Comparison of ENCODE assay signal across 8 cellular contexts in the genomic region with DNA sequence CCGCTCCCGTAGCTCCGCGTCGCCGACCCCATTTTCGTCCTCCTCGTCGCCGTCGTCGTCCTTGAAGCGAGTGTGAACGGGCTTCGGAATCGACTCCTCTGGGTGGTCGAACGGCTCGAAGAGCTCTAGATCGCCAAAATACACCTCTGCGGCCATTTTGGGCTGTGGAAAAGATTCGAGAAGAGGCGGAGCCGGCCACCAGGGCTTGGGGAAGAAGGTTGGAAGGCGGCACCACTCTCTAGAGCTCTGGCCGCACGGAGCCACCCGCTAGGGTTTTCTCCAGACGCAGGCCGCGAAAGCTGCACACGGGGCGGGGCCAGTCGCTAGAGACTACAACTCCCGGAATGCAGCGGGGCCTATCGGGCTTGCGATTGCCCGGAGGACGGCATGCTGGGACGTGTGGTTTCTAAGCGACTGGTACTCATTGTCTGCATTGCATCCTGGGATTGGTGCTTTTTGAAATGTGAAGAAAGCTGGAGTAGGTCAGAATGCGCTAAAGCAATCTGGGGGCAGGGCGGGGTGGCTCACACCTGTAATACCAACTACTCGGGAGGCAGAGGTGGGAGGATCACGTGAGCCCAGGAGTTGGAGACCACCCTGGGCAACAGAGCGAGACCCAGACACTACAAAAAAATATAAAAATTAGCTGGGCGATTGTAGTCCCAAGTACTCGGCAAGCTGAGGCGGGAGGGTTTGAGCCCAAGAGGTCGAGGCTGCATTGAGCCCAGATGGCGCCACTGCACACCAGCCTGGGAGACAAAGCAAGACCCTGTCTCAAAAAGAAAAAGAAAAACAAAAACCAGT. TPM values are rescaled to one million over a fixed set of nuclear protein-coding genes. Genes with fewer than 3 reads are reported as not detected.
DNase-seq lines count a peak whose midpoint lies in the region; ATAC-seq, FAIRE-seq and TF ChIP-seq lines count a peak whose summit lies in the region.

A gene (minus strand): TSS at position 248 of the 804 bp plus-strand sequence. CDS start 92 bp downstream, at position 156.

- H3K79me1 ChIP-seq in H1 (ENCODE audit: low read depth, low read length) (no peaks in the 10 kb centered on the region), mesenchymal stem cell (replicated peaks; ENCODE audit: low read length, poor library complexity, severe bottlenecking) (peaks cover 4% of the 10 kb centered on the region)

- peak within 1 kb of the TSS; percentile 79 for H3K56ac ChIP-seq in H1 (replicated peaks; ENCODE audit: insufficient read length, low read depth, low read length)

- TF ChIP-seq EP300 in H1 (IDR thresholded peaks at IDR 0.05; ENCODE audit: borderline replicate concordance in 1 of 2, low read depth in 2 of 2, low read length in 2 of 2), result peak in 1 of 2 experiments; percentile 4; a peak in 1 of 3 replicates

- H3K23ac ChIP-seq in H1 (ENCODE audit: insufficient read length) (no peak within 1 kb of the TSS), mesenchymal stem cell (ENCODE audit: low read length in 2 of 2) (peak within 1 kb of the TSS; percentile 79 to 98)

- peak; percentile 69 for FAIRE-seq in HTR-8/SVneo (lab: Jason Lieb, UNC)
- peak; percentile 86 for FAIRE-seq in H1 (lab: Jason Lieb, UNC)

- H2BK15ac ChIP-seq in H1 (ENCODE audit: low read length) (peak within 1 kb of the TSS; percentile 88; the same call in 1 of the 2 replicates), mesenchymal stem cell (ENCODE audit: low read depth, poor library complexity, severe bottlenecking) (peak within 1 kb of the TSS; percentile 83)

- H2BK120ac ChIP-seq in H1 (replicated peaks; ENCODE audit: low read depth, low read length) (no peak within 1 kb of the TSS), mesenchymal stem cell (ENCODE audit: low read depth, low read length) (peak within 1 kb of the TSS; percentile 79)

- peak; percentile 5 to 24 (median 19); a peak in 2 of 4 replicates for TF ChIP-seq CTCF in H1 (IDR thresholded peaks at IDR 0.05; ENCODE audit: control extremely low read depth in 1 of 3, insufficient read depth in 1 of 3, low read depth in 1 of 3, low read length in 3 of 3)

- POLR2A ChIA-PET in H1 (lab: Charles Lee; ENCODE audit: partially characterized antibody), result interaction anchor here (0.6 to 47.9 kb wide), 23 partner anchors 9 to 273 kb away, joined by 3 to 1221 read pairs (median 4); a partner anchor contains a TSS

- H3K14ac ChIP-seq in H1 (ENCODE audit: insufficient read length) (no peak within 1 kb of the TSS), mesenchymal stem cell (ENCODE audit: low read length in 2 of 2) (peak within 1 kb of the TSS; percentile 74 to 98)

- in situ Hi-C loops in Caki2 (cut with HindIII; ENCODE audit: low pct_unique_long_range_greater_than_20kb, low sequenced_read_pairs), result no loop called here

- H3K27me3 ChIP-seq in H1 (replicated peaks in 1 of 4; ENCODE audit: control insufficient read depth in 3 of 4, extremely low read depth in 1 of 4, insufficient read depth in 3 of 4, low read length in 3 of 4), result no peaks in the 10 kb centered on the region
- H3K27me3 ChIP-seq in mesenchymal stem cell (ENCODE audit: control insufficient read depth in 1 of 2, insufficient read depth in 1 of 2, low read length in 2 of 2), result no peaks in the 10 kb centered on the region

- peak within 1 kb of the TSS; percentile 77 to 96 (median 94) for H3K4me3 ChIP-seq in H1 (ENCODE audit: extremely low read depth in 1 of 4, insufficient read depth in 2 of 4, low read depth in 3 of 4, low read length in 4 of 4)
- peak within 1 kb of the TSS; percentile 94 to 95 for H3K4me3 ChIP-seq in mesenchymal stem cell (ENCODE audit: insufficient read depth in 1 of 2, low read depth in 1 of 2, low read length in 2 of 2)

- DNase-seq in Caki2 (ENCODE audit: low read depth) (peak; percentile 98), HTR-8/SVneo (ENCODE audit: insufficient read length, low spot score) (peak; percentile 98), NOMO-1 treated with dmso at 0.1 percent for 144 hours (lab: John Stamatoyannopoulos, UW; ENCODE audit: unreplicated experiment) (peak; percentile 99), H1 (ENCODE audit: low read depth in 1 of 2, low spot score in 2 of 2) (peak; percentile 94 to 95), mesenchymal stem cell (peak; percentile 99)
- DNase-seq in activated CD8-positive, alpha-beta memory T cell treated with anti-CD3 and anti-CD28 coated beads for 48 hours (ENCODE audit: low read depth in 2 of 3, low spot score in 2 of 3), result peak; percentile 87 to 92 (median 89)
- DNase-seq in stimulated activated CD8-positive, alpha-beta memory T cell treated with anti-CD3 and anti-CD28 coated beads, Interleukin-12 subunit alpha, Interleukin-12 subunit beta, amount 100 ng/mL, for 4 hours (ENCODE audit: low read depth), result peak; percentile 91

- CTCF ChIA-PET in H1 (lab: Charles Lee; ENCODE audit: partially characterized antibody), result interaction anchor here (0.6 to 2.3 kb wide), 9 partner anchors 18 to 219 kb away, joined by 3 to 5 read pairs (median 4); no protein-coding TSS in a partner anchor

- H2BK12ac ChIP-seq in H1 (ENCODE audit: low read depth, low read length), result no peak within 1 kb of the TSS
- peak within 1 kb of the TSS in 1 of 2 experiments; percentile 80 for H2BK12ac ChIP-seq in mesenchymal stem cell (ENCODE audit: low read length in 2 of 2)

- H3K4me2 ChIP-seq in H1 (ENCODE audit: insufficient read depth in 1 of 2, low read depth in 2 of 2, low read length in 2 of 2), result peak within 1 kb of the TSS; percentile 55 to 67
- peak within 1 kb of the TSS; percentile 59 for H3K4me2 ChIP-seq in mesenchymal stem cell (ENCODE audit: low read length, poor library complexity, severe bottlenecking)

- H3K23me2 ChIP-seq in H1 (ENCODE audit: low read depth, low read length), result no peaks in the 10 kb centered on the region

- peak within 1 kb of the TSS; percentile 61 for H4K91ac ChIP-seq in H1 (replicated peaks; ENCODE audit: insufficient read length, low read length)
- peak within 1 kb of the TSS; percentile 92 for H4K91ac ChIP-seq in mesenchymal stem cell (ENCODE audit: low read length)

- no peak within 1 kb of the TSS for H2BK20ac ChIP-seq in H1 (ENCODE audit: low read length)

- H3K9me3 ChIP-seq in H1 (ENCODE audit: insufficient read depth in 2 of 2, low read depth in 1 of 2, low read length in 1 of 2) (no peaks in the 10 kb centered on the region), mesenchymal stem cell (ENCODE audit: control insufficient read depth, low read length) (no peaks in the 10 kb centered on the region)

- H3K79me2 ChIP-seq in H1 (ENCODE audit: control insufficient read depth in 1 of 2, insufficient read depth in 2 of 2, low read length in 2 of 2), result peaks cover 0 to 36% of the 10 kb centered on the region in 2 experiments; a peak in 2 of 4 replicates

- TF ChIP-seq POLR2A in H1 (IDR thresholded peaks at IDR 0.05; ENCODE audit: control extremely low read depth in 1 of 2, low read depth in 2 of 2, low read length in 2 of 2), result peak; percentile 81 to 85

- H4K8ac ChIP-seq in H1 (ENCODE audit: extremely low read depth, insufficient read depth, low read length) (peak within 1 kb of the TSS; percentile 97), mesenchymal stem cell (ENCODE audit: low read length) (peak within 1 kb of the TSS; percentile 95)

- TF ChIP-seq RAD21 in H1 (IDR thresholded peaks at IDR 0.05 in 1 of 2, conservative IDR thresholded peaks at IDR 0.05 in 1 of 2; ENCODE audit: low read depth in 2 of 2, low read length in 2 of 2), result no peak

- peak within 1 kb of the TSS; percentile 35; the same call in 1 of the 2 replicates for H2AFZ ChIP-seq in H1 (ENCODE audit: low read length)
- H2AFZ ChIP-seq in mesenchymal stem cell (ENCODE audit: low read depth, low read length), result peak within 1 kb of the TSS; percentile 89

- H3K27ac ChIP-seq in H1 (ENCODE audit: low read depth, low read length), result peak within 1 kb of the TSS; percentile 90
- H3K27ac ChIP-seq in mesenchymal stem cell (ENCODE audit: low read length, poor library complexity, severe bottlenecking), result peak within 1 kb of the TSS; percentile 99

- H3K4me1 ChIP-seq in H1 (replicated peaks in 1 of 4; ENCODE audit: control insufficient read depth in 3 of 4, insufficient read depth in 4 of 4, low read length in 3 of 4) (peaks cover 0 to 3% (median 0%) of the 10 kb centered on the region in 4 experiments; a peak in 1 of 7 replicates), mesenchymal stem cell (ENCODE audit: control insufficient read depth, insufficient read depth, low read depth, low read length) (peaks cover 8% of the 10 kb centered on the region)

- H3K4ac ChIP-seq in H1 (replicated peaks; ENCODE audit: insufficient read length, low read depth, low read length) (peak within 1 kb of the TSS; percentile 93), mesenchymal stem cell (ENCODE audit: low read depth in 1 of 2, low read length in 2 of 2) (peak within 1 kb of the TSS; percentile 87 to 91)

- peak within 1 kb of the TSS; percentile 59 for H4K5ac ChIP-seq in H1 (ENCODE audit: insufficient read length, low read depth, low read length)

- peak; percentile 91 for ATAC-seq in GM21367 (IDR thresholded peaks at IDR 0.05; ENCODE audit: unreplicated experiment)

- H2AK5ac ChIP-seq in H1 (ENCODE audit: low read depth, low read length) (peak within 1 kb of the TSS; percentile 84), mesenchymal stem cell (ENCODE audit: low read length, severe bottlenecking) (peak within 1 kb of the TSS; percentile 4)

- H3K9ac ChIP-seq in H1 (replicated peaks in 1 of 4; ENCODE audit: extremely low read depth in 1 of 4, low read depth in 3 of 4, low read length in 3 of 4), result peak within 1 kb of the TSS; percentile 88 to 94 (median 92)
- peak within 1 kb of the TSS; percentile 100 for H3K9ac ChIP-seq in mesenchymal stem cell (ENCODE audit: low read length)

- H2BK5ac ChIP-seq in H1 (ENCODE audit: low read depth, low read length) (peak within 1 kb of the TSS; percentile 92), mesenchymal stem cell (ENCODE audit: low read depth, low read length, poor library complexity, severe bottlenecking) (peak within 1 kb of the TSS; percentile 97)

- H3K18ac ChIP-seq in H1 (ENCODE audit: extremely low read depth, low read length), result peak within 1 kb of the TSS; percentile 95
- H3K18ac ChIP-seq in mesenchymal stem cell (ENCODE audit: low read depth in 1 of 2, low read length in 2 of 2), result peak within 1 kb of the TSS; percentile 94 to 96

- 7% methylated on average over 49 of the region's 52 CpGs; no CpG with 5 or more reads in 1 of the 2 experiments for WGBS in H1 (ENCODE audit: extremely low coverage in 1 of 2, insufficient coverage in 1 of 2, insufficient read length in 1 of 2, insufficient replicate concordance in 2 of 2, low coverage in 1 of 2, low lambda C conversion rate in 2 of 2, missing lambda C conversion rate in 1 of 2), 2 experiments
- WGBS in mesenchymal stem cell, result 5% methylated on average over 52 of the region's 52 CpGs

- H3K36me3 ChIP-seq in H1 (ENCODE audit: control insufficient read depth in 2 of 4, insufficient read depth in 4 of 4, low read length in 3 of 4) (peaks cover 5 to 44% (median 18%) of the 10 kb centered on the region in 4 experiments), mesenchymal stem cell (ENCODE audit: control insufficient read depth in 1 of 2, insufficient read depth in 2 of 2, low read depth in 1 of 2, low read length in 2 of 2) (peaks cover 17 to 39% of the 10 kb centered on the region in 2 experiments)

- peaks cover 0 to 2% of the 10 kb centered on the region in 2 experiments for H4K20me1 ChIP-seq in H1 (replicated peaks in 1 of 2; ENCODE audit: control insufficient read depth in 1 of 2, insufficient read depth in 2 of 2, low read length in 2 of 2)

RNA-seq across cellular contexts. Expression of the gene that starts here (rescaled TPM):
- 12.9 and 16.5 TPM in 2 replicates for total RNA-seq in Caki2 (2014; rRNA removed; shearing (Covaris generic); ENCODE audit: low replicate concordance)
- total RNA-seq in H1 (2021; fragmentation: NEBNext Ultra II Directional; extraction: Animal tissue kit (Norgen Biotek cat#: 25700)), result 27.4 and 28.9 TPM in 2 replicates
- polyA plus RNA-seq in H1 (2011; rRNA removed), result 12.1 and 13.8 TPM in 2 replicates
- polyA plus RNA-seq in H1 (2011; cell fraction: cytosol; rRNA removed), result 20.5 TPM
- 22.8 TPM for polyA plus RNA-seq in H1 (2011; cell fraction: nucleus; rRNA removed)
- 18.1 to 23.6 TPM (median 19.9 TPM) in 4 replicates for polyA plus RNA-seq in H1 (2012, experiment 1 of 2)
- 2.5 TPM for polyA plus RNA-seq in H1 (2012, experiment 2 of 2)
- 22.3 TPM for polyA plus RNA-seq in H1 (2013, experiment 1 of 2)
- 20.5 TPM for polyA plus RNA-seq in H1 (2013, experiment 2 of 2)
- 16.7 and 17.3 TPM in 2 replicates for polyA minus RNA-seq in H1 (2011; rRNA and poly(A)+ RNA removed)
- polyA minus RNA-seq in H1 (2011; cell fraction: cytosol; rRNA and poly(A)+ RNA removed), result 12.0 TPM
- polyA minus RNA-seq in H1 (2011; cell fraction: nucleus; rRNA and poly(A)+ RNA removed), result 12.4 TPM
- polyA plus RNA-seq in mesenchymal stem cell (2013, experiment 1 of 2), result 9.3 TPM
- 9.7 TPM for polyA plus RNA-seq in mesenchymal stem cell (2013, experiment 2 of 2)

Comparison
In these comparisons a context has a peak if more than half of its experiments do, and no peak if none do; other contexts are left out.
1. Peak in every context shown above with its lines: DNase-seq, ATAC-seq, H3K4me3 ChIP-seq and H3K27ac ChIP-seq.